9 cellular contexts compared by ENCODE assay signal in the genomic region with DNA sequence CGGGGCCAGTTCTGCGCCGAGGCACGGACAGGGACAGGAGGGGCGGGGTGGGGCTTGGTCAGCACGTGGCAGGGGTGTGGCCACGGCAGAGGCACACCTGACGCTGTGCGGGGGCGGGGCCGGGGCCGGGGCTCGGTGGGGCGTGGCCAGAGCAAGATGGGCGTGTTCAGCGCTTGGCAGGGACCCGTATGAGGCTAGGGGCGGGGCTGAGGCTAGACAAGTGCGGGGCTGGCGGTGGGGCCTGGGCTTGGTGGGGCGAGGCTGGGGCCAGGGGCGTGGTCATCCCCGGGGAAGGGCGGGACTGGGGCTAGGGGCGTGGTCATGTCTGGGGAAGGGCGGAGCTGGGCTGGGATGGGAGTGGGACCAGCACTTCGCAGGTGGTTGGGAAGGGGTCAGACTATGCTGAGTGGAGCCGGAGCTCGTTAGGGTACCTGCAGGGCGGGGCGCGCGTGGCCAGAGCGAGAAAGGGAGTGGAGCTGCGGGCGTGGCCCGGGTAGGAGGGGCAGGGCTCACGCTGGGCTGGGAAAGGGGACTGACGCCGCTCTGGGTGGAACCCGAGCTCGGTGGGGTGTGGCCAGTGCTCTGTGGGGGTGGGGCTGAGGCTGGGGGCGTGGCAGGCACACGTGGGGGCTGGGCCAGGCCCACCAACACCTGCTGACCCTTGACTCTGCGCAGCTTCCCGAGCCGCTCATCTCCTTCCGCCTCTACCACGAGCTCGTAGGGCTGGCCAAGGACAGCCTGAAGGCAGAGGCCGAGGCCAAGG. TPM values are rescaled to one million over a fixed set of nuclear protein-coding genes. Genes with fewer than 3 reads are reported as not detected.
DNase-seq lines count a peak whose midpoint lies in the region; ATAC-seq, FAIRE-seq and TF ChIP-seq lines count a peak whose summit lies in the region.
"Had no signal": no experiment of that assay in that cellular context is flagged by ENCODE, and none has a peak within 500 bp of the region (broad histone marks: within the 10 kb centered on the region; RNA-seq: fewer than 3 reads in every experiment).

No MANE protein-coding gene starts in this region.

- no TSS peak for BruUV-seq in OCI-LY7 (replicated peaks; lab: Mats Ljungman, UMichigan)

- no peaks in the 10 kb centered on the region for H3K79me2 ChIP-seq in OCI-LY7 (ENCODE audit: insufficient read depth, low read depth, low read length)

- intact Hi-C loops in OCI-LY7 (cut with micrococcal nuclease; ENCODE audit: unreplicated experiment) = no loop called here
- intact Hi-C loops in heart right ventricle (cut with DNase I) = loop anchor here in 1 of 10 donors (5.0 kb wide), 1 partner anchor 40 kb away; the partner anchor contains the start of gene ABCA7

- peaks cover 0 to 3% (median 0%) of the 10 kb centered on the region in 7 donors for H3K27me3 ChIP-seq in heart right ventricle
- no peaks in the 10 kb centered on the region for H3K27me3 ChIP-seq in small intestine (ENCODE audit: control insufficient read depth in 2 of 2, insufficient read depth in 2 of 2, low read length in 2 of 2)

- no peaks in the 10 kb centered on the region for H4K20me1 ChIP-seq in OCI-LY7 (ENCODE audit: insufficient read depth, low read length)

- POLR2A ChIA-PET in HEK293T (lab: Yijun Ruan, JAX) = interaction anchor here (1.0 to 1.3 kb wide), 2 partner anchors 22 to 186 kb away, joined by 3 to 9 read pairs; partner anchors contain the start of gene GPX4
- POLR2A ChIA-PET in OCI-LY7 (lab: Charles Lee) = interaction anchor here (0.9 to 1.4 kb wide), 3 partner anchors 15 to 110 kb away, joined by 3 to 6 read pairs (median 6); partner anchors contain the start of genes ARHGAP45 and CNN2

- H3K9me3 ChIP-seq in OCI-LY7 (ENCODE audit: low read length) = no peaks in the 10 kb centered on the region
- H3K9me3 ChIP-seq in heart right ventricle = no peaks in the 10 kb centered on the region
- no peaks in the 10 kb centered on the region for H3K9me3 ChIP-seq in small intestine (ENCODE audit: control insufficient read depth, low read depth)

- H3K4me2 ChIP-seq in OCI-LY7 (ENCODE audit: low read length) = peak overlapping the region; percentile 40; the same call in 1 of the 2 replicates

- H3K27ac ChIP-seq in OCI-LY7 (ENCODE audit: low read depth, low read length, poor library complexity, severe bottlenecking) (no peak overlapping the region), heart right ventricle (no peak overlapping the region), small intestine (ENCODE audit: low read depth in 1 of 2, low read length in 1 of 2) (peak overlapping the region; percentile 73 to 83)

- H3K4me3 ChIP-seq in OCI-LY7 (ENCODE audit: low read depth, low read length, poor library complexity, severe bottlenecking) (no peak overlapping the region), heart right ventricle (peak overlapping the region in 3 of 10 donors; percentile 12 to 28 (median 23)), small intestine (ENCODE audit: low read depth in 1 of 2, low read length in 2 of 2) (peak overlapping the region in 1 of 2 donors; percentile 54)

- CTCF ChIA-PET in HEK293T (lab: Yijun Ruan, JAX) = interaction anchor here (0.5 kb wide), 1 partner anchor 112 kb away, joined by 4 read pairs; no protein-coding TSS in a partner anchor
- CTCF ChIA-PET in OCI-LY7 (lab: Charles Lee; ENCODE audit: unreplicated experiment) = no interaction called here

- ATAC-seq in heart right ventricle = peak; percentile 27 to 58 (median 38)
- ATAC-seq in HG03108 (IDR thresholded peaks at IDR 0.05; ENCODE audit: unreplicated experiment) = no peak
- no peak for ATAC-seq in GM18858 (IDR thresholded peaks at IDR 0.05; ENCODE audit: unreplicated experiment)

- H3K4me1 ChIP-seq in OCI-LY7 (ENCODE audit: insufficient read depth, low read length, poor library complexity, severe bottlenecking) (peaks cover 21% of the 10 kb centered on the region), heart right ventricle (peaks cover 0 to 46% (median 0%) of the 10 kb centered on the region in 9 donors), small intestine (ENCODE audit: control insufficient read depth in 2 of 2, insufficient read depth in 1 of 2, low read depth in 1 of 2, low read length in 1 of 2) (peaks cover 0 to 4% of the 10 kb centered on the region in 2 donors)

- DNase-seq in 8988T (peak; percentile 88), HEK293T (ENCODE audit: extremely low spot score) (peak; percentile 96), OCI-LY7 (ENCODE audit: low spot score) (peak; percentile 95), heart right ventricle (peak in 1 of 2 donors; percentile 38), small intestine (peak; percentile 96)
- peak; percentile 67 to 71 for DNase-seq in activated T-helper 1 cell treated with anti-CD3 and anti-CD28 coated beads, Interleukin-2, amount 50 U/mL, for 16 hours (ENCODE audit: low read depth in 1 of 2, low spot score in 1 of 2)

- H3K9me2 ChIP-seq in OCI-LY7 (ENCODE audit: insufficient read depth, low read length) = no peaks in the 10 kb centered on the region

- 20 to 22% methylated on average over 46 to 51 of the region's 51 CpGs for WGBS in heart right ventricle, 2 donors
- 10 to 31% (median 14%) methylated on average over 37 to 51 of the region's 51 CpGs for WGBS in small intestine, 3 donors

- FAIRE-seq in small intestine (lab: Jason Lieb, UNC) = no peak
- FAIRE-seq: G401.6 had no signal

- H3K36me3 ChIP-seq in OCI-LY7 (ENCODE audit: insufficient read depth, low read length) (peaks cover 90% of the 10 kb centered on the region), heart right ventricle (peaks cover 0 to 84% (median 0%) of the 10 kb centered on the region in 9 donors), small intestine (ENCODE audit: control insufficient read depth in 2 of 2, insufficient read depth in 2 of 2, low read length in 2 of 2) (peaks cover 3 to 4% of the 10 kb centered on the region in 2 donors)

- TF ChIP-seq CTCF in OCI-LY7 (conservative IDR thresholded peaks at IDR 0.05; ENCODE audit: low read length) (no peak), heart right ventricle (IDR thresholded peaks at IDR 0.05) (no peak)

- no peak overlapping the region for H2AFZ ChIP-seq in OCI-LY7 (ENCODE audit: low read length)

TF ChIP-seq in HEK293T, 16 proteins besides CTCF, POLR2A, EP300 and RAD21:
- TF ChIP-seq PKNOX1 (IDR thresholded peaks at IDR 0.05) (no peak), SP1 (IDR thresholded peaks at IDR 0.05) (peak; percentile 68)

RNA-seq across cellular contexts. Expression of gene POLR2E, which starts 12.8 kb away (rescaled TPM):
- 153 and 165 TPM in 2 replicates for total RNA-seq in OCI-LY7 (2014; rRNA removed; shearing (Covaris generic))
- total RNA-seq in OCI-LY7 (2022) = 160 and 193 TPM in 2 replicates
- 100 to 1,000 TPM; 111 to 215 (median 134) TPM for total RNA-seq in heart right ventricle
- polyA plus RNA-seq in heart right ventricle = 100 to 1,000 TPM; 116 to 212 TPM
- 100 to 1,000 TPM; 141 to 189 (median 143) TPM for polyA plus RNA-seq in small intestine

RNA-seq across cellular contexts. Expression of gene ARHGAP45, which starts 15.4 kb away (rescaled TPM):
- 132 and 135 TPM in 2 replicates for total RNA-seq in OCI-LY7 (2014; rRNA removed; shearing (Covaris generic))
- total RNA-seq in OCI-LY7 (2022) (138 and 143 TPM in 2 replicates), heart right ventricle (10 to 100 TPM in 1 of 10 donors, 1 to 10 TPM in 9; 1.9 to 27.4 (median 4.1) TPM)
- polyA plus RNA-seq in heart right ventricle (1 to 10 TPM; 4.4 to 8.6 TPM), small intestine (10 to 100 TPM; 34.3 to 81.1 (median 62.6) TPM)

RNA-seq across cellular contexts. Expression of gene GPX4, which starts 21.4 kb away (rescaled TPM):
- 184 and 203 TPM in 2 replicates for total RNA-seq in OCI-LY7 (2014; rRNA removed; shearing (Covaris generic))
- 148 and 156 TPM in 2 replicates for total RNA-seq in OCI-LY7 (2022)
- 100 to 1,000 TPM; 244 to 405 (median 299) TPM for total RNA-seq in heart right ventricle
- polyA plus RNA-seq in heart right ventricle = 100 to 1,000 TPM; 461 to 487 TPM
- polyA plus RNA-seq in small intestine = 1,000 to 10,000 TPM in 2 of 3 donors, 100 to 1,000 TPM in 1; 335 to 1,298 (median 1,178) TPM

RNA-seq across cellular contexts. Expression of gene ABCA7, which starts 42.4 kb away (rescaled TPM):
- total RNA-seq in OCI-LY7 (2014; rRNA removed; shearing (Covaris generic)) = 22.5 and 43.3 TPM in 2 replicates
- 66.6 and 74.4 TPM in 2 replicates for total RNA-seq in OCI-LY7 (2022)
- total RNA-seq in heart right ventricle = 10 to 100 TPM in 1 of 10 donors, 1 to 10 TPM in 9; 4.3 to 18.1 (median 5.6) TPM
- polyA plus RNA-seq in heart right ventricle = 10 to 100 TPM in 1 of 2 donors, 1 to 10 TPM in 1; 2.7 to 23.4 TPM
- 10 to 100 TPM in 2 of 3 donors, 1 to 10 TPM in 1; 6.2 to 60.3 (median 34.2) TPM for polyA plus RNA-seq in small intestine

RNA-seq across cellular contexts. Expression of gene CNN2, which starts 55.9 kb away (rescaled TPM):
- total RNA-seq in OCI-LY7 (2014; rRNA removed; shearing (Covaris generic)) = 51.5 and 73.7 TPM in 2 replicates
- 126 and 127 TPM in 2 replicates for total RNA-seq in OCI-LY7 (2022)
- total RNA-seq in heart right ventricle = 100 to 1,000 TPM in 2 of 10 donors, 10 to 100 TPM in 8; 33.0 to 117 (median 63.5) TPM
- polyA plus RNA-seq in heart right ventricle = 10 to 100 TPM; 49.0 to 61.2 TPM
- polyA plus RNA-seq in small intestine = 10 to 100 TPM; 14.5 to 34.4 (median 26.2) TPM

Comparison
In these comparisons a context has a peak if more than half of its experiments do, and no peak if none do; other contexts are left out.
1. H3K27ac ChIP-seq: peak in small intestine (2 of 2); none in OCI-LY7 (single experiment) and heart right ventricle (0 of 10).
2. ATAC-seq: peak in heart right ventricle (8 of 8); none in HG03108 (single experiment) and GM18858 (single experiment).
3. RNA of gene ARHGAP45, which starts 15.4 kb away (total RNA-seq): 132 to 143 TPM in OCI-LY7; 1.9 to 27.4 TPM in heart right ventricle; every median in the first group is over 4 times any median in the second.